Comparison of ENCODE assay signal across 12 cellular contexts in the genomic region with DNA sequence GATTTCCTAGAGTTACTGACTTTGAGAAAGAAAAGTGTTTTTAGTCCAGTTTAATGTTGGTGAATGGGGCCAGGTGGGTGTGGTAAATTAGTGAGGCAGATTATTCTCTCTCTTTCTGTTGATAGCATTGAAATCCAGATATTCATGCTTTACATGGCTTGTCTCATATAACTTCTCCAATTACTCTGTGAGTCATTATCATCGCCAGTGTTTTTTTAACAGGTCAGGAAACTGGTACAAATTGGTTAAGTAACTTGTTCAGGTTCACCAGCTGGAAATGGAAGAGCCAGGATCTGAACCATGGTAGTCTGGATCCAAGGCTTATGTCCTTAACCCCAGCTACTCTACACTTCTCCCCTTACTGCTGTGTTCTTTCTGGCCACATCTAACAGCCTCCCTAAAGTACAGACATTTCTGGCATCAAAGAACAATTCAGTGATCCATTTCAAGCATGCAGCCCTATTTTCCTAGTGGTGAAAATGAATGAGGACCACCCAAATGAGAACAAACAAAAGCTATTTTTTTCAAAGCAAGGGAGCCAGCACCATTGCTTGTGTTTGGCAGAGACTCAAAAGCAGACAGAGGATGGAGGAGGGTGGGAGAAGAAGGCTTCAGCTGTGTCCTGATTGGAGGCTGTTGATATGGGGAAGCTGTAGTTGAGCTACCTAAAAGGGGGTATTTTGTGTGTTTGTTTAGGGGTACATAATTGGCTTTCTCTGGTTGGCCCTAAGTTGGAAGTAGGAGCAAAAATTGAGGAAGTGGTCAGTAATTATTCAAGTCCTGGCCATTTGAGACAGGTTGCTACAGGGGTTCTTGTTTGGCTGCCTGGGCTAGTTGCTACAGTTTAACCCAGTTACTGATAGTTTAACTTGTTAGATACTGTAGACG. TPM values are rescaled to one million over a fixed set of nuclear protein-coding genes. Genes with fewer than 3 reads are reported as not detected.
DNase-seq lines count a peak whose midpoint lies in the region; ATAC-seq and TF ChIP-seq lines count a peak whose summit lies in the region.
"Had no signal": no experiment of that assay in that cellular context is flagged by ENCODE, and none has a peak within 500 bp of the region (broad histone marks: within the 10 kb centered on the region; RNA-seq: fewer than 3 reads in every experiment).

No MANE protein-coding gene starts in this region.

- H3K4me3 Mint-ChIP-seq in glutamatergic neuron (ENCODE audit: unreplicated experiment), result peak overlapping the region; percentile 75
- no peak overlapping the region for H3K4me3 Mint-ChIP-seq in mesothelial cell of epicardium
- H3K4me3 Mint-ChIP-seq: type B pancreatic cell had no signal

- no peaks in the 10 kb centered on the region for H3K27me3 ChIP-seq in Peyer's patch

- no peaks in the 10 kb centered on the region for H3K36me3 ChIP-seq in Peyer's patch
- H3K36me3 ChIP-seq: prostate gland had no signal

- no peak for TF ChIP-seq CTCF in Peyer's patch (IDR thresholded peaks at IDR 0.05)
- no peak for TF ChIP-seq CTCF in glutamatergic neuron (IDR thresholded peaks at IDR 0.05; ENCODE audit: partially characterized antibody, unreplicated experiment)
- no peak for TF ChIP-seq CTCF in mesothelial cell of epicardium (IDR thresholded peaks at IDR 0.05; ENCODE audit: unreplicated experiment)

- TF ChIP-seq POLR2A in Peyer's patch (IDR thresholded peaks at IDR 0.05), result no peak
- no peak for TF ChIP-seq POLR2A in GM18505 (IDR thresholded peaks at IDR 0.05; ENCODE audit: borderline replicate concordance, extremely low read depth, insufficient read depth, insufficient read length)

- ATAC-seq in GM21786 (IDR thresholded peaks at IDR 0.05; ENCODE audit: unreplicated experiment) (peak; percentile 37), GM18505 (IDR thresholded peaks at IDR 0.05; ENCODE audit: unreplicated experiment) (no peak)
- ATAC-seq: foreskin keratinocyte had no signal

- H3K36me3 Mint-ChIP-seq in glutamatergic neuron (ENCODE audit: unreplicated experiment) (peaks cover 5% of the 10 kb centered on the region), mesothelial cell of epicardium (no peaks in the 10 kb centered on the region)
- H3K36me3 Mint-ChIP-seq: type B pancreatic cell had no signal

- peak overlapping the region in 1 of 4 donors; percentile 54 for H3K4me3 ChIP-seq in Peyer's patch

- H3K27me3 Mint-ChIP-seq in glutamatergic neuron (ENCODE audit: unreplicated experiment) (peaks cover 2% of the 10 kb centered on the region), mesothelial cell of epicardium (ENCODE audit: low read depth) (peaks cover 71% of the 10 kb centered on the region)

- no peaks in the 10 kb centered on the region for H3K9me3 ChIP-seq in Peyer's patch
- H3K9me3 ChIP-seq: prostate gland had no signal

- DNase-seq in Ammon's horn (ENCODE audit: low spot score) (peak; percentile 11), Peyer's patch (no peak), glutamatergic neuron (no peak), mesothelial cell of epicardium (ENCODE audit: low spot score in 2 of 2, unreplicated experiment in 2 of 2) (no peak), NCI-H2171 (lab: John Stamatoyannopoulos, UW) (no peak)
- no peak for DNase-seq in stimulated activated CD4-positive, alpha-beta T cell treated with anti-CD3 and anti-CD28 coated beads, Interleukin-1b, Interleukin-23, amount 100 ng/mL, for 48 hours
- DNase-seq: NCI-H1694 had no signal

- peak overlapping the region; percentile 3 to 88 (median 48) for H3K27ac ChIP-seq in Peyer's patch
- H3K27ac ChIP-seq: foreskin keratinocyte had no signal

- no peaks in the 10 kb centered on the region for H3K4me1 Mint-ChIP-seq in glutamatergic neuron (ENCODE audit: low read depth, unreplicated experiment)
- no peaks in the 10 kb centered on the region for H3K4me1 Mint-ChIP-seq in mesothelial cell of epicardium

- peaks cover 0 to 6% (median 0%) of the 10 kb centered on the region in 4 donors for H3K4me1 ChIP-seq in Peyer's patch
- H3K4me1 ChIP-seq: foreskin keratinocyte, prostate gland had no signal

- H3K27ac Mint-ChIP-seq in glutamatergic neuron (ENCODE audit: unreplicated experiment) (no peak overlapping the region), mesothelial cell of epicardium (no peak overlapping the region)
- H3K27ac Mint-ChIP-seq: type B pancreatic cell had no signal

- H3K9me3 Mint-ChIP-seq in glutamatergic neuron (ENCODE audit: unreplicated experiment) (peaks cover 4% of the 10 kb centered on the region), mesothelial cell of epicardium (no peaks in the 10 kb centered on the region)
- H3K9me3 Mint-ChIP-seq: type B pancreatic cell had no signal

RNA-seq across cellular contexts. Expression of gene IRAK3, which starts 1.7 kb away (rescaled TPM):
- total RNA-seq in Peyer's patch (10 to 100 TPM in 2 of 4 donors, 1 to 10 TPM in 2; 3.0 to 26.4 (median 7.8) TPM), glutamatergic neuron (ENCODE audit: unreplicated experiment) (3.9 TPM), mesothelial cell of epicardium (1.5 to 2.2 TPM (median 1.9 TPM) in 3 replicates)

RNA-seq across cellular contexts. Expression of gene TMBIM4, which starts 21.0 kb away (rescaled TPM):
- total RNA-seq in Peyer's patch (100 to 1,000 TPM in 1 of 4 donors, 10 to 100 TPM in 3; 57.9 to 173 (median 70.7) TPM), glutamatergic neuron (ENCODE audit: unreplicated experiment) (26.6 TPM), mesothelial cell of epicardium (31.0 to 31.9 TPM (median 31.4 TPM) in 3 replicates)
